2 cellular contexts compared by ENCODE assay signal in genomic region chr11:66068923-66069714, GRCh38.
TF ChIP-seq lines count a peak whose summit lies in the region.

No MANE protein-coding gene starts in this region.

TF ChIP-seq in WTC11, 78 proteins besides CTCF, POLR2A, EP300 and RAD21:
- TF ChIP-seq ZNF396 (CRISPR knock-in tag; IDR thresholded peaks at IDR 0.05; ENCODE audit: borderline replicate concordance) (no peak), USF1 (CRISPR knock-in tag; IDR thresholded peaks at IDR 0.05) (0 out of 2 replicates have a peak, but pooled peaks have one; percentile 6)

TF ChIP-seq in H1, 55 proteins besides CTCF, POLR2A, EP300 and RAD21:
- peak; percentile 46; the same call in 1 of the 2 replicates for TF ChIP-seq TAF1 (IDR thresholded peaks at IDR 0.05; ENCODE audit: low read depth, low read length)
- 0 out of 2 replicates have a peak, but pooled peaks have one; percentile 7 for TF ChIP-seq BACH1 (IDR thresholded peaks at IDR 0.05; ENCODE audit: low read length)
- TF ChIP-seq SP1 (IDR thresholded peaks at IDR 0.05; ENCODE audit: low read depth, low read length): 0 out of 2 replicates have a peak, but pooled peaks have one; percentile 36
- TF ChIP-seq HDAC2 (IDR thresholded peaks at IDR 0.05; ENCODE audit: borderline replicate concordance in 1 of 2, low read depth in 2 of 2, low read length in 2 of 2): no peak
- 0 out of 2 replicates have a peak, but pooled peaks have one; percentile 47 for TF ChIP-seq TEAD4 (IDR thresholded peaks at IDR 0.05; ENCODE audit: low read depth, low read length)
- TF ChIP-seq EZH2 (IDR thresholded peaks at IDR 0.05; ENCODE audit: low read depth, low read length, severe bottlenecking): peak; percentile 40
- no peak for TF ChIP-seq SUZ12 (IDR thresholded peaks at IDR 0.05; ENCODE audit: low read length)
